ENCODE assay signal across 7 cellular contexts in the genomic region with DNA sequence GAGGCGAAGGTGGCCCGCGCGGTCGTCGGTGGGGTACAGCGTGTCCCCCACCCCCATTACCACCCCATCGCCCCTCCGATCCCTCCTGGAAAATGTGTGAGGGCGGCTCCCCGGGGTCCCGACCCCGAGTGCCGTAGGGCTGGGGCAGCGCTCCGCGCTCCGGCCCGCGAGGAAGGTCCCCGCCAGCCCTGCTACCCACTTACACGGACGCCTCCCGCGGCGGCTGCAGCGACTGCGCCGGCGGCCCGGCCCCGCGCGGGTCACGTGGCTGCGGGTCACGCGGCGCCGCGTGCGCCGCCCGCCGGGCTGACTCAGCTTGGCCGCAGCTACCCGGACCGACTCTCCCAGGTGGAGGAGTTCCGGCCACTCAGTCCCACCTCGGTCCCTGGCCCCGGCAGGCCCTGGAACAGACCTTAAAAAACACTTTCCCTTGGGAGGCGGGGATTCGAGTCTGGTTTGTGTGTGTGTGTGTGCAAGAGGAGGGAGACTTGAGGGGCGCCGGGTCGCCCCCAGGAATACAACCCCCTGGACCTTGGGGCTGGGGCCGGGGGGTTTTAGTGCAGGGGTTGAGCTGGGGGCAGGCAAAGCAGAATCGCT. TPM values are rescaled to one million over a fixed set of nuclear protein-coding genes. Genes with fewer than 3 reads are reported as not detected.
DNase-seq lines count a peak whose midpoint lies in the region; ATAC-seq and TF ChIP-seq lines count a peak whose summit lies in the region.

Gene GNPDA1 (minus strand): TSS at position 236 of the 597 bp plus-strand sequence. CDS start 992 bp downstream, outside the sequence.

- peak within 1 kb of the TSS; percentile 98 for H3K27ac Mint-ChIP-seq in chondrocyte (ENCODE audit: unreplicated experiment)

- H3K4me3 Mint-ChIP-seq in chondrocyte (ENCODE audit: unreplicated experiment), result peak within 1 kb of the TSS; percentile 86

- peak; percentile 70 for TF ChIP-seq POLR2A in GM15510 (IDR thresholded peaks at IDR 0.05; ENCODE audit: borderline replicate concordance, extremely low read depth, insufficient read length)

- DNase-seq in NCI-H2171 treated with DMSO at 0.1 percent for 48 hours (lab: John Stamatoyannopoulos, UW) (peak; percentile 23), chondrocyte (ENCODE audit: low spot score) (no peak), kidney epithelial cell (ENCODE audit: low read depth) (peak; percentile 51)
- peak; percentile 78 for DNase-seq in stimulated activated CD4-positive, alpha-beta T cell treated with anti-CD3 and anti-CD28 coated beads, Interleukin-15, amount 100 ng/mL, for 24 hours

- H3K9me3 Mint-ChIP-seq in chondrocyte (ENCODE audit: low read depth), result no peaks in the 10 kb centered on the region

- H3K36me3 ChIP-seq in kidney epithelial cell (ENCODE audit: control insufficient read depth, insufficient read depth, low read length), result no peaks in the 10 kb centered on the region

- TF ChIP-seq CTCF in chondrocyte (IDR thresholded peaks at IDR 0.05), result no peak
- TF ChIP-seq CTCF in kidney epithelial cell (IDR thresholded peaks at IDR 0.05; ENCODE audit: insufficient read depth, low read length, poor library complexity, severe bottlenecking), result no peak

- H3K4me1 Mint-ChIP-seq in chondrocyte (ENCODE audit: low read depth), result peaks cover 38% of the 10 kb centered on the region

- no peaks in the 10 kb centered on the region for H3K27me3 Mint-ChIP-seq in chondrocyte (ENCODE audit: low read depth)

- peak; percentile 68 for ATAC-seq in HG02642 (IDR thresholded peaks at IDR 0.05; ENCODE audit: poor library complexity, unreplicated experiment)
- peak; percentile 28 to 36 for ATAC-seq in activated CD4-positive, CD25-positive, alpha-beta regulatory T cell treated with anti-CD3 and anti-CD28 coated beads, Interleukin-2, amount 50 U/mL, for 24 hours

- H3K36me3 Mint-ChIP-seq in chondrocyte (ENCODE audit: low read depth), result no peaks in the 10 kb centered on the region

- H3K27me3 ChIP-seq in kidney epithelial cell (ENCODE audit: control insufficient read depth, insufficient read depth, low read length), result no peaks in the 10 kb centered on the region

- H3K4me3 ChIP-seq in kidney epithelial cell (ENCODE audit: low read depth, low read length), result peak within 1 kb of the TSS; percentile 78

RNA-seq across cellular contexts. Expression of gene GNPDA1, which starts in this region (rescaled TPM):
- total RNA-seq in chondrocyte, result 31.2 to 41.8 TPM (median 34.5 TPM) in 3 replicates
- 102 and 164 TPM in 2 replicates for total RNA-seq in kidney epithelial cell
